ENCODE assay signal across 27 cellular contexts in the genomic region with DNA sequence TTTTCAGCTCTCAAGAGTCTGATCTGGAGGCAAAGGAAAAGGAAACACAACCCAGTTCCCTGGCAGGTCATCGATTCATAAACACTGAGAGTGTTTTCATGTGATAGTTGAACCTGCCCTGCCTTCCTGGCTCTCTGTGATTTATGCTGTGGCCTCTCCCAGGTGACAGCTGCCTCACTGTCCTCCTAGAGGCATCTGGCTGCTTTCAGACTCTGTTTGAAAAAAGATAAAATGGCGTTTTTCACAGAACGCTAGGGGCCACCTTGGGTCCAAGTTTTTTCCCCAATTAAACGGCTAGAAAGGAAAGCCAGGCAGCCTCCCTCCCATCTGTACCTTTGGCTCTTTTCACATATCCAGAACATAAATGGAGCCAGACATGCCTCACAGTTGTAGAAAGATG.
DNase-seq lines count a peak whose midpoint lies in the region; ATAC-seq and TF ChIP-seq lines count a peak whose summit lies in the region.
"Had no signal": no experiment of that assay in that cellular context is flagged by ENCODE, and none has a peak within 500 bp of the region (broad histone marks: within the 10 kb centered on the region; RNA-seq: fewer than 3 reads in every experiment).

No MANE protein-coding gene starts in this region.

- H3K36me3 Mint-ChIP-seq in endodermal cell (ENCODE audit: low read depth): no peaks in the 10 kb centered on the region
- no peaks in the 10 kb centered on the region for H3K36me3 Mint-ChIP-seq in neural progenitor cell
- H3K36me3 Mint-ChIP-seq: activated naive CD4-positive, alpha-beta T cell treated with anti-CD3 and anti-CD28 coated beads, Interleukin-2, amount 50 U/mL, for 24 hours had no signal

- DNase-seq in DMS153 treated with DMSO at 0.1 percent for 48 hours (lab: John Stamatoyannopoulos, UW; ENCODE audit: unreplicated experiment) (peak; percentile 59), NCI-H1092 treated with DMSO at 0.1 percent for 48 hours (lab: John Stamatoyannopoulos, UW) (peak; percentile 82), NCI-H510A treated with DMSO at 0.1 percent for 48 hours (lab: John Stamatoyannopoulos, UW) (peak; percentile 53), endodermal cell (no peak), NCI-H226 (no peak), neural progenitor cell (ENCODE audit: low spot score) (no peak)
- DNase-seq: activated CD4-positive, alpha-beta T cell treated with anti-CD3 and anti-CD28 coated beads for 36 hours; activated CD8-positive, alpha-beta T cell treated with anti-CD3 and anti-CD28 coated beads, Interleukin-2, amount 10 ng/mL, durations not matched to agents 7 days and 5 days; GF-D8; HCEC 1CT; hippocampal formation; Karpas-422; natural killer cell; NCI-H1694; NCI-H446; Peyer's patch; SIG-M5; stimulated activated CD4-positive, alpha-beta T cell treated with anti-CD3 and anti-CD28 coated beads, Interleukin-15, amount 100 ng/mL, for 24 hours; stimulated activated CD4-positive, alpha-beta T cell treated with anti-CD3 and anti-CD28 coated beads, Interleukin-4, amount 100 ng/mL, for 4 hours; T-helper 9 cell had no signal

- TF ChIP-seq CTCF in endodermal cell (conservative IDR thresholded peaks at IDR 0.05): no peak
- no peak for TF ChIP-seq CTCF in neural progenitor cell (IDR thresholded peaks at IDR 0.05)

- H3K27ac Mint-ChIP-seq in endodermal cell (no peak overlapping the region), neural progenitor cell (no peak overlapping the region)
- H3K27ac Mint-ChIP-seq: activated CD4-positive, alpha-beta T cell treated with anti-CD3 and anti-CD28 coated beads for 36 hours; activated CD8-positive, alpha-beta T cell treated with anti-CD3 and anti-CD28 coated beads, Interleukin-2, amount 10 ng/mL, durations not matched to agents 7 days and 5 days; activated naive CD4-positive, alpha-beta T cell treated with anti-CD3 and anti-CD28 coated beads, Interleukin-2, amount 50 U/mL, for 24 hours; activated T-helper 17 cell treated with anti-CD3 and anti-CD28 coated beads, Interleukin-2, amount 50 U/mL, for 72 hours; natural killer cell had no signal

- H3K4me3 ChIP-seq in endodermal cell (ENCODE audit: low read length) (peak overlapping the region; percentile 25), neural progenitor cell (no peak overlapping the region)
- H3K4me3 ChIP-seq: BLaER1, breast epithelium, lung, Peyer's patch, tibial nerve had no signal

- no peaks in the 10 kb centered on the region for H3K79me2 ChIP-seq in neural progenitor cell (ENCODE audit: low read depth)

- H3K36me3 ChIP-seq in endodermal cell (ENCODE audit: control insufficient read depth, insufficient read depth, low read length): no peaks in the 10 kb centered on the region
- no peaks in the 10 kb centered on the region for H3K36me3 ChIP-seq in neural progenitor cell
- H3K36me3 ChIP-seq: BLaER1, breast epithelium, Peyer's patch, tibial nerve had no signal

- H3K9ac ChIP-seq in endodermal cell (ENCODE audit: extremely low read depth, low read length, poor library complexity, severe bottlenecking) (no peak overlapping the region), neural progenitor cell (no peak overlapping the region)
- H3K9ac ChIP-seq: BLaER1 had no signal

- H3K4me1 ChIP-seq in endodermal cell (ENCODE audit: control insufficient read depth, insufficient read depth, low read length) (peaks cover 28% of the 10 kb centered on the region), neural progenitor cell (peaks cover 6% of the 10 kb centered on the region)
- H3K4me1 ChIP-seq: breast epithelium, Peyer's patch, tibial nerve had no signal

- H2AFZ ChIP-seq in neural progenitor cell (replicated peaks): no peak overlapping the region

- no peaks in the 10 kb centered on the region for H4K20me1 ChIP-seq in neural progenitor cell (ENCODE audit: low read depth)
- H4K20me1 ChIP-seq: BLaER1 had no signal

- H3K4me3 Mint-ChIP-seq in endodermal cell: peak overlapping the region; percentile 12
- no peak overlapping the region for H3K4me3 Mint-ChIP-seq in neural progenitor cell
- H3K4me3 Mint-ChIP-seq: activated CD4-positive, alpha-beta T cell treated with anti-CD3 and anti-CD28 coated beads for 36 hours; activated CD8-positive, alpha-beta T cell treated with anti-CD3 and anti-CD28 coated beads, Interleukin-2, amount 10 ng/mL, durations not matched to agents 7 days and 5 days; activated naive CD4-positive, alpha-beta T cell treated with anti-CD3 and anti-CD28 coated beads, Interleukin-2, amount 50 U/mL, for 24 hours; activated T-helper 17 cell treated with anti-CD3 and anti-CD28 coated beads, Interleukin-2, amount 50 U/mL, for 72 hours; natural killer cell had no signal

- H3K9me3 Mint-ChIP-seq in endodermal cell (peaks cover 5% of the 10 kb centered on the region), neural progenitor cell (no peaks in the 10 kb centered on the region)
- H3K9me3 Mint-ChIP-seq: activated naive CD4-positive, alpha-beta T cell treated with anti-CD3 and anti-CD28 coated beads, Interleukin-2, amount 50 U/mL, for 24 hours; activated T-helper 17 cell treated with anti-CD3 and anti-CD28 coated beads, Interleukin-2, amount 50 U/mL, for 72 hours had no signal

- H3K27me3 Mint-ChIP-seq in endodermal cell (ENCODE audit: insufficient read depth) (peaks cover 91% of the 10 kb centered on the region), neural progenitor cell (ENCODE audit: insufficient read depth, low read depth) (peaks cover 5% of the 10 kb centered on the region)

- H3K27ac ChIP-seq in endodermal cell (ENCODE audit: low read depth, low read length) (no peak overlapping the region), neural progenitor cell (no peak overlapping the region)
- H3K27ac ChIP-seq: BLaER1, breast epithelium, Peyer's patch, tibial nerve had no signal

- no peak overlapping the region for H3K4me2 ChIP-seq in neural progenitor cell

- H3F3A ChIP-seq in neural progenitor cell (ENCODE audit: low read depth): no peaks in the 10 kb centered on the region

- H3K9me3 ChIP-seq in endodermal cell (ENCODE audit: control insufficient read depth, low read length) (peaks cover 18% of the 10 kb centered on the region), neural progenitor cell (ENCODE audit: low read depth) (no peaks in the 10 kb centered on the region)
- H3K9me3 ChIP-seq: BLaER1, breast epithelium, Peyer's patch had no signal

- no peak for ATAC-seq in HG02981 (IDR thresholded peaks at IDR 0.05; ENCODE audit: unreplicated experiment)
- ATAC-seq: activated CD4-positive, alpha-beta T cell treated with anti-CD3 and anti-CD28 coated beads for 36 hours; activated CD8-positive, alpha-beta T cell treated with anti-CD3 and anti-CD28 coated beads, Interleukin-2, amount 10 ng/mL, durations not matched to agents 7 days and 5 days; activated T-helper 17 cell treated with anti-CD3 and anti-CD28 coated beads, Interleukin-2, amount 50 U/mL, for 72 hours; natural killer cell had no signal

- peaks cover 11% of the 10 kb centered on the region for H3K27me3 ChIP-seq in endodermal cell (ENCODE audit: control insufficient read depth, insufficient read depth, low read length, poor library complexity, severe bottlenecking)
- no peaks in the 10 kb centered on the region for H3K27me3 ChIP-seq in neural progenitor cell
- H3K27me3 ChIP-seq: BLaER1, breast epithelium, Peyer's patch, tibial nerve had no signal

- WGBS in endodermal cell (ENCODE audit: insufficient coverage in 1 of 2, insufficient read length in 1 of 2), 2 experiments: 82 to 86% methylated on average over 4 of the region's 4 CpGs

- peaks cover 54% of the 10 kb centered on the region for H3K4me1 Mint-ChIP-seq in endodermal cell
- H3K4me1 Mint-ChIP-seq in neural progenitor cell: peaks cover 13% of the 10 kb centered on the region
- H3K4me1 Mint-ChIP-seq: activated naive CD4-positive, alpha-beta T cell treated with anti-CD3 and anti-CD28 coated beads, Interleukin-2, amount 50 U/mL, for 24 hours; activated T-helper 17 cell treated with anti-CD3 and anti-CD28 coated beads, Interleukin-2, amount 50 U/mL, for 72 hours; natural killer cell had no signal

Comparison
In these comparisons a context has a peak if more than half of its experiments do, and no peak if none do; other contexts are left out.
1. DNase-seq: peak in DMS153 treated with DMSO at 0.1 percent for 48 hours (single experiment), NCI-H1092 treated with DMSO at 0.1 percent for 48 hours (single experiment) and NCI-H510A treated with DMSO at 0.1 percent for 48 hours (single experiment); none in endodermal cell (single experiment), NCI-H226 (single experiment) and neural progenitor cell (single experiment).